Comparison of ENCODE assay signal across 2 cellular contexts in the genomic region with DNA sequence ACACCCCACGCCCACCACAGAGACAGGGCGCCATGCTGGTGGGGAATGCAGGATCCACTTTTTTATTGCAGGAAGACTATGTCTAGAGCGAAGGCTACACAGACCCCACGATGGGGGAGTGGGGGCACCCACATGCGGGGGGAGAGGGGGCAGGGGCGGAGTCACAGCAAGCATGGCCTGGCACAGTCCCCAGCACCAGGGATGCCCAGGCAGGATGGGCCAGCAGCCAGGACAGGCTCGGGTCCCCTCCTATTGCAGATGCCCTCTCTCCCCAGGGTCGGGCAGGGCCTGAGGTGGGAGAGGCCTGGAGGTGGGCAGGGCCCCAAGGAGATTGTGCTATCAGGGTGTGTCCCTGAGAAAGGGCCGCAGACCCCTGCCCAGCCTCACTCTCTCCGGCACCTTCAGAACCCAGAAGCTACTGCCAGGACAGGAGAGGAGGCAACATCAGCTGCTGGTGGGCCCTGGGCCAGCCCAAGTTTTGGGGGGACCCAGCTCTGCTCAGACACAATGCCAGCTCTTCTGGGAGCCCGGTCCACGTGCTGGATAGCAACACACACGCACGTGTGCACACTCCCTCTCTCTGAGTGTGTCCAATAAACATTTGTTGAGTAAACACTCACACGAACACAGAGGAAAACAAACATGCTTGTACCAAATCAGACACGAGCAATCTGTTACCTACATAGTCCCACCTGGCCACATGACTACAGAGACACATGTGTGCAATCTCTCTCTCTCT.
TF ChIP-seq lines count a peak whose summit lies in the region.

No MANE protein-coding gene starts in this region.

TF ChIP-seq in HepG2, 621 proteins besides CTCF, POLR2A, EP300 and RAD21:
- no peak for TF ChIP-seq KLF16 (CRISPR knock-in tag; IDR thresholded peaks at IDR 0.05)
- TF ChIP-seq, protein P1, sequence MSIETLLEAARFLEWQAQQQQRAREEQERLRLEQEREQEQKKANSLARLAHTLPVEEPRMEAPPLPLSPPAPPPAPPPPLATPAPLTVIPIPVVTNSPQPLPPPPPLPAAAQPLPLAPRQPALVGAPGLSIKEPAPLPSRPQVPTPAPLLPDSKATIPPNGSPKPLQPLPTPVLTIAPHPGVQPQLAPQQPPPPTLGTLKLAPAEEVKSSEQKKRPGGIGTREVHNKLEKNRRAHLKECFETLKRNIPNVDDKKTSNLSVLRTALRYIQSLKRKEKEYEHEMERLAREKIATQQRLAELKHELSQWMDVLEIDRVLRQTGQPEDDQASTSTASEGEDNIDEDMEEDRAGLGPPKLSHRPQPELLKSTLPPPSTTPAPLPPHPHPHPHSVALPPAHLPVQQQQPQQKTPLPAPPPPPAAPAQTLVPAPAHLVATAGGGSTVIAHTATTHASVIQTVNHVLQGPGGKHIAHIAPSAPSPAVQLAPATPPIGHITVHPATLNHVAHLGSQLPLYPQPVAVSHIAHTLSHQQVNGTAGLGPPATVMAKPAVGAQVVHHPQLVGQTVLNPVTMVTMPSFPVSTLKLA (IDR thresholded peaks at IDR 0.05): peak; percentile 54; the same call in 1 of the 2 replicates
- TF ChIP-seq HDAC6 (IDR thresholded peaks at IDR 0.05; ENCODE audit: low read depth, low read length): no peak
- no peak for TF ChIP-seq FOXP1 (IDR thresholded peaks at IDR 0.05)
- TF ChIP-seq FOXP1 (CRISPR knock-in tag; IDR thresholded peaks at IDR 0.05): peak; percentile 14; the same call in 1 of the 2 replicates

TF ChIP-seq in H1, 55 proteins besides CTCF, POLR2A, EP300 and RAD21:
- TF ChIP-seq BACH1 (IDR thresholded peaks at IDR 0.05; ENCODE audit: low read length): no peak
- TF ChIP-seq, protein P2, sequence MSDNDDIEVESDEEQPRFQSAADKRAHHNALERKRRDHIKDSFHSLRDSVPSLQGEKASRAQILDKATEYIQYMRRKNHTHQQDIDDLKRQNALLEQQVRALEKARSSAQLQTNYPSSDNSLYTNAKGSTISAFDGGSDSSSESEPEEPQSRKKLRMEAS (IDR thresholded peaks at IDR 0.05): no peak
- no peak for TF ChIP-seq TAF1 (IDR thresholded peaks at IDR 0.05; ENCODE audit: low read depth, low read length)
- no peak for TF ChIP-seq HDAC6 (IDR thresholded peaks at IDR 0.05; ENCODE audit: low read depth, low read length)
- no peak for TF ChIP-seq SUZ12 (IDR thresholded peaks at IDR 0.05; ENCODE audit: low read length)
- no peak for TF ChIP-seq TEAD4 (IDR thresholded peaks at IDR 0.05; ENCODE audit: low read depth, low read length)
- TF ChIP-seq GABPA (IDR thresholded peaks at IDR 0.05; ENCODE audit: borderline replicate concordance, insufficient read depth, low read length): no peak
- TF ChIP-seq EZH2 (IDR thresholded peaks at IDR 0.05; ENCODE audit: low read depth, low read length, severe bottlenecking): no peak
- TF ChIP-seq GTF2F1 (IDR thresholded peaks at IDR 0.05; ENCODE audit: borderline replicate concordance, low read depth, low read length): no peak
- TF ChIP-seq, protein P3, sequence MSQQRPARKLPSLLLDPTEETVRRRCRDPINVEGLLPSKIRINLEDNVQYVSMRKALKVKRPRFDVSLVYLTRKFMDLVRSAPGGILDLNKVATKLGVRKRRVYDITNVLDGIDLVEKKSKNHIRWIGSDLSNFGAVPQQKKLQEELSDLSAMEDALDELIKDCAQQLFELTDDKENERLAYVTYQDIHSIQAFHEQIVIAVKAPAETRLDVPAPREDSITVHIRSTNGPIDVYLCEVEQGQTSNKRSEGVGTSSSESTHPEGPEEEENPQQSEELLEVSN (IDR thresholded peaks at IDR 0.05): no peak
- no peak for TF ChIP-seq CBX8 (IDR thresholded peaks at IDR 0.05; ENCODE audit: borderline replicate concordance, low read depth, low read length)
- TF ChIP-seq, protein P4, sequence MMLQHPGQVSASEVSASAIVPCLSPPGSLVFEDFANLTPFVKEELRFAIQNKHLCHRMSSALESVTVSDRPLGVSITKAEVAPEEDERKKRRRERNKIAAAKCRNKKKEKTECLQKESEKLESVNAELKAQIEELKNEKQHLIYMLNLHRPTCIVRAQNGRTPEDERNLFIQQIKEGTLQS (IDR thresholded peaks at IDR 0.05; ENCODE audit: insufficient read depth, low read depth, low read length): no peak
